12 cellular contexts compared by ENCODE assay signal in genomic region chr19:53096982-53097381, GRCh38. TPM values are rescaled to one million over a fixed set of nuclear protein-coding genes. Genes with fewer than 3 reads are reported as not detected.
"Had no signal": no experiment of that assay in that cellular context is flagged by ENCODE, and none has a peak within 500 bp of the region (broad histone marks: within the 10 kb centered on the region; RNA-seq: fewer than 3 reads in every experiment).

No MANE protein-coding gene starts in this region.

RNA-seq across cellular contexts. Expression of gene ERVV-2, which starts 52.4 kb away (rescaled TPM):
- total RNA-seq: epithelial cell of proximal tubule, esophagus squamous epithelium, gastroesophageal sphincter, left lobe of liver, lower lobe of right lung, mesothelial cell of epicardium, mucosa of gallbladder, myocyte, natural killer cell, omental fat pad, psoas muscle, sigmoid colon had no signal
- polyA plus RNA-seq: psoas muscle, sigmoid colon had no signal
